ENCODE assay signal across 14 cellular contexts in genomic region chr2:54599326-54599710, GRCh38.
DNase-seq lines count a peak whose midpoint lies in the region; ATAC-seq and TF ChIP-seq lines count a peak whose summit lies in the region.
"Had no signal": no experiment of that assay in that cellular context is flagged by ENCODE, and none has a peak within 500 bp of the region (broad histone marks: within the 10 kb centered on the region; RNA-seq: fewer than 3 reads in every experiment).

No MANE protein-coding gene starts in this region.

- ATAC-seq in activated naive CD4-positive, alpha-beta T cell treated with anti-CD3 and anti-CD28 coated beads, Interleukin-2, amount 50 U/mL, for 72 hours, result no peak
- ATAC-seq in lower lobe of right lung (peak; percentile 15 to 27), HG02852 (IDR thresholded peaks at IDR 0.05; ENCODE audit: unreplicated experiment) (no peak), HG02798 (IDR thresholded peaks at IDR 0.05; ENCODE audit: poor library complexity, unreplicated experiment) (no peak), GM21619 (IDR thresholded peaks at IDR 0.05; ENCODE audit: unreplicated experiment) (no peak)
- ATAC-seq: natural killer cell treated with Interleukin-12 subunit alpha and Interleukin-12 subunit beta and Interleukin-15 and Interleukin-18, amount 100 ng/mL, for 72 hours had no signal

- no peak for TF ChIP-seq CTCF in breast epithelium (IDR thresholded peaks at IDR 0.05)
- TF ChIP-seq CTCF in lower lobe of right lung (IDR thresholded peaks at IDR 0.05), result no peak
- no peak for TF ChIP-seq CTCF in tibial artery (IDR thresholded peaks at IDR 0.05)

- no peak for TF ChIP-seq POLR2A in breast epithelium (IDR thresholded peaks at IDR 0.05)

- H3K4me1 Mint-ChIP-seq in activated naive CD4-positive, alpha-beta T cell treated with anti-CD3 and anti-CD28 coated beads for 36 hours (ENCODE audit: low read depth), result peaks cover 96% of the 10 kb centered on the region

- peaks cover 0 to 22% of the 10 kb centered on the region in 2 donors for H3K4me1 ChIP-seq in breast epithelium
- peaks cover 96% of the 10 kb centered on the region for H3K4me1 ChIP-seq in lower lobe of right lung
- peaks cover 0 to 92% (median 67%) of the 10 kb centered on the region in 4 donors for H3K4me1 ChIP-seq in tibial artery

- no peaks in the 10 kb centered on the region for H3K36me3 ChIP-seq in breast epithelium
- H3K36me3 ChIP-seq in lower lobe of right lung, result peaks cover 19% of the 10 kb centered on the region
- H3K36me3 ChIP-seq in tibial artery, result no peaks in the 10 kb centered on the region

- H3K4me3 ChIP-seq in breast epithelium, result no peak overlapping the region
- no peak overlapping the region for H3K4me3 ChIP-seq in lower lobe of right lung
- no peak overlapping the region for H3K4me3 ChIP-seq in tibial artery

- H3K36me3 Mint-ChIP-seq in activated naive CD4-positive, alpha-beta T cell treated with anti-CD3 and anti-CD28 coated beads for 36 hours (ENCODE audit: low read depth), result peaks cover 14% of the 10 kb centered on the region
- peaks cover 5 to 40% of the 10 kb centered on the region in 2 donors for H3K36me3 Mint-ChIP-seq in activated naive CD4-positive, alpha-beta T cell treated with anti-CD3 and anti-CD28 coated beads, Interleukin-2, amount 50 U/mL, for 72 hours
- H3K36me3 Mint-ChIP-seq: natural killer cell treated with Interleukin-12 subunit alpha and Interleukin-12 subunit beta and Interleukin-15 and Interleukin-18, amount 100 ng/mL, for 72 hours had no signal

- no peaks in the 10 kb centered on the region for H3K27me3 ChIP-seq in breast epithelium
- no peaks in the 10 kb centered on the region for H3K27me3 ChIP-seq in lower lobe of right lung (ENCODE audit: low read depth)
- no peaks in the 10 kb centered on the region for H3K27me3 ChIP-seq in tibial artery

- no peaks in the 10 kb centered on the region for H3K9me3 ChIP-seq in breast epithelium
- H3K9me3 ChIP-seq in lower lobe of right lung, result no peaks in the 10 kb centered on the region
- H3K9me3 ChIP-seq in tibial artery, result no peaks in the 10 kb centered on the region

- H3K27ac ChIP-seq in breast epithelium (peak overlapping the region; percentile 86 to 90), lower lobe of right lung (peak overlapping the region; percentile 51), tibial artery (peak overlapping the region; percentile 35 to 67)

- peak overlapping the region; percentile 72 for H3K27ac Mint-ChIP-seq in activated naive CD4-positive, alpha-beta T cell treated with anti-CD3 and anti-CD28 coated beads for 36 hours
- peak overlapping the region in 1 of 2 donors; percentile 93 for H3K27ac Mint-ChIP-seq in activated naive CD4-positive, alpha-beta T cell treated with anti-CD3 and anti-CD28 coated beads, Interleukin-2, amount 50 U/mL, for 72 hours

- DNase-seq in activated naive CD4-positive, alpha-beta T cell treated with anti-CD3 and anti-CD28 coated beads for 36 hours, result no peak
- no peak for DNase-seq in activated naive CD4-positive, alpha-beta T cell treated with anti-CD3 and anti-CD28 coated beads, Interleukin-2, amount 50 U/mL, for 72 hours (ENCODE audit: low spot score in 2 of 2)
- DNase-seq in breast epithelium (ENCODE audit: low spot score in 2 of 2) (peak in 1 of 2 donors; percentile 71), lower lobe of right lung (no peak), tibial artery (no peak)
- DNase-seq: activated CD4-positive, CD25-positive, alpha-beta regulatory T cell treated with anti-CD3 and anti-CD28 coated beads, Interleukin-2, amount 50 U/mL, for 72 hours; GDM1; head of caudate nucleus; NCI-H526; stimulated activated CD4-positive, alpha-beta T cell treated with anti-CD3 and anti-CD28 coated beads, Interleukin-2, amount 100 ng/mL, for 48 hours had no signal

- intact Hi-C loops in activated naive CD4-positive, alpha-beta T cell treated with anti-CD3 and anti-CD28 coated beads for 36 hours (cut with micrococcal nuclease), result no loop called here
- intact Hi-C loops in breast epithelium (cut with DNase I; ENCODE audit: low total_unique reads) (no loop called here), lower lobe of right lung (cut with DNase I) (no loop called here), tibial artery (cut with DNase I; ENCODE audit: low total_unique reads) (no loop called here)

- CTCF ChIA-PET in activated naive CD4-positive, alpha-beta T cell treated with anti-CD3 and anti-CD28 coated beads for 36 hours (lab: Charles Lee), result interaction anchor here (0.5 to 1.6 kb wide), 5 partner anchors 10 to 74 kb away, joined by 3 to 6 read pairs (median 4); no protein-coding TSS in a partner anchor

- H3K27me3 Mint-ChIP-seq in activated naive CD4-positive, alpha-beta T cell treated with anti-CD3 and anti-CD28 coated beads for 36 hours (ENCODE audit: low read depth), result no peaks in the 10 kb centered on the region
- H3K27me3 Mint-ChIP-seq: natural killer cell treated with Interleukin-12 subunit alpha and Interleukin-12 subunit beta and Interleukin-15 and Interleukin-18, amount 100 ng/mL, for 72 hours had no signal

- H3K4me3 Mint-ChIP-seq in activated naive CD4-positive, alpha-beta T cell treated with anti-CD3 and anti-CD28 coated beads for 36 hours, result no peak overlapping the region
- H3K4me3 Mint-ChIP-seq: natural killer cell treated with Interleukin-12 subunit alpha and Interleukin-12 subunit beta and Interleukin-15 and Interleukin-18, amount 100 ng/mL, for 72 hours had no signal

- no peaks in the 10 kb centered on the region for H3K9me3 Mint-ChIP-seq in activated naive CD4-positive, alpha-beta T cell treated with anti-CD3 and anti-CD28 coated beads for 36 hours
- H3K9me3 Mint-ChIP-seq in activated naive CD4-positive, alpha-beta T cell treated with anti-CD3 and anti-CD28 coated beads, Interleukin-2, amount 50 U/mL, for 72 hours, result no peaks in the 10 kb centered on the region
- H3K9me3 Mint-ChIP-seq: natural killer cell treated with Interleukin-12 subunit alpha and Interleukin-12 subunit beta and Interleukin-15 and Interleukin-18, amount 100 ng/mL, for 72 hours had no signal

Comparison
In these comparisons a context has a peak if more than half of its experiments do, and no peak if none do; other contexts are left out.
1. ATAC-seq: peak in lower lobe of right lung (2 of 2); none in activated naive CD4-positive, alpha-beta T cell treated with anti-CD3 and anti-CD28 coated beads, Interleukin-2, amount 50 U/mL, for 72 hours (0 of 2), HG02852 (single experiment), HG02798 (single experiment) and GM21619 (single experiment).
2. Peak in every context shown above with its lines, with median percentiles within 50 percentile points of each other: H3K27ac ChIP-seq.